ENCODE assay signal across 9 cellular contexts in genomic region chr2:174597347-174598047, GRCh38. TPM values are rescaled to one million over a fixed set of nuclear protein-coding genes. Genes with fewer than 3 reads are reported as not detected.
DNase-seq lines count a peak whose midpoint lies in the region; ATAC-seq, FAIRE-seq and TF ChIP-seq lines count a peak whose summit lies in the region.
"Had no signal": no experiment of that assay in that cellular context is flagged by ENCODE, and none has a peak within 500 bp of the region (broad histone marks: within the 10 kb centered on the region; RNA-seq: fewer than 3 reads in every experiment).

Gene WIPF1 (minus strand): TSS chr2:174597804. CDS start chr2:174585573, 12,231 bp downstream.

- POLR2A ChIA-PET in activated CD8-positive, alpha-beta memory T cell treated with anti-CD3 and anti-CD28 coated beads for 36 hours (lab: Charles Lee) = interaction anchor here (0.6 to 5.6 kb wide), 5 partner anchors 12 to 84 kb away, joined by 3 to 64 read pairs (median 6); no protein-coding TSS in a partner anchor
- POLR2A ChIA-PET in SK-N-SH (lab: Yijun Ruan, JAX) = no interaction called here

- H3K4me1 Mint-ChIP-seq in memory B cell = peaks cover 35% of the 10 kb centered on the region

- CTCF ChIA-PET in activated CD8-positive, alpha-beta memory T cell treated with anti-CD3 and anti-CD28 coated beads for 36 hours (lab: Charles Lee) = interaction anchor here (1.0 to 4.2 kb wide), 7 partner anchors 11 to 102 kb away, joined by 3 to 33 read pairs (median 5); no protein-coding TSS in a partner anchor
- CTCF ChIA-PET in SK-N-SH (lab: Yijun Ruan, JAX) = interaction anchor here (0.9 to 4.5 kb wide), 12 partner anchors 9 to 134 kb away, joined by 3 to 22 read pairs (median 4); no protein-coding TSS in a partner anchor

- peaks cover 30% of the 10 kb centered on the region for H3F3A ChIP-seq in SK-N-SH (replicated peaks; ENCODE audit: insufficient read depth)

- no peak for DNase-seq in activated CD8-positive, alpha-beta memory T cell treated with anti-CD3 and anti-CD28 coated beads, Interleukin-2, amount 50 U/mL, for 48 hours
- DNase-seq in SK-N-SH (no peak), breast epithelium (ENCODE audit: low spot score in 2 of 2) (no peak), memory B cell (ENCODE audit: low spot score in 2 of 2) (peak; percentile 45 to 67), urothelium cell line (ENCODE audit: low spot score) (peak; percentile 31), islet precursor cell (no peak)

- peak within 1 kb of the TSS; percentile 75 for H3K4me2 ChIP-seq in SK-N-SH

- peaks cover 39 to 46% of the 10 kb centered on the region in 2 experiments for H3K4me1 ChIP-seq in SK-N-SH (ENCODE audit: control insufficient read depth in 1 of 2, insufficient read depth in 2 of 2, low read depth in 1 of 2, low read length in 1 of 2)
- no peaks in the 10 kb centered on the region for H3K4me1 ChIP-seq in breast epithelium

- H3K27me3 ChIP-seq in SK-N-SH (ENCODE audit: insufficient read depth) (no peaks in the 10 kb centered on the region), breast epithelium (no peaks in the 10 kb centered on the region)

- peak; percentile 43 for ATAC-seq in HG03039 (IDR thresholded peaks at IDR 0.05; ENCODE audit: unreplicated experiment)
- peak; percentile 55 for ATAC-seq in memory B cell (ENCODE audit: low read depth)

- H3K9ac ChIP-seq in SK-N-SH = peak within 1 kb of the TSS; percentile 64; the same call in 1 of the 2 replicates

- H4K20me1 ChIP-seq in SK-N-SH (ENCODE audit: insufficient read depth) = no peaks in the 10 kb centered on the region

- TF ChIP-seq EP300 in SK-N-SH (IDR thresholded peaks at IDR 0.05; ENCODE audit: borderline replicate concordance in 1 of 2, low read depth in 1 of 2, low read length in 1 of 2) = peak; percentile 6 to 27; a peak in 1 of 4 replicates

- H3K4me3 Mint-ChIP-seq in memory B cell = peak within 1 kb of the TSS; percentile 91

- H3K9me2 ChIP-seq in SK-N-SH = no peaks in the 10 kb centered on the region

- TF ChIP-seq POLR2A in breast epithelium (IDR thresholded peaks at IDR 0.05) = no peak

- peaks cover 44% of the 10 kb centered on the region for H3K79me2 ChIP-seq in SK-N-SH (ENCODE audit: insufficient read depth)

- H3K27me3 Mint-ChIP-seq in memory B cell = no peaks in the 10 kb centered on the region

- peak within 1 kb of the TSS; percentile 74; the same call in 1 of the 2 replicates for H2AFZ ChIP-seq in SK-N-SH (ENCODE audit: low read depth)

- H3K4me3 ChIP-seq in SK-N-SH (ENCODE audit: low read depth in 2 of 2, low read length in 1 of 2) (peak within 1 kb of the TSS in 1 of 2 experiments; percentile 30; a peak in 2 of 4 replicates), breast epithelium (peak within 1 kb of the TSS; percentile 23 to 25 (median 24))

- peak within 1 kb of the TSS; percentile 98 for H3K27ac Mint-ChIP-seq in memory B cell

- no peak for TF ChIP-seq CTCF in SK-N-SH (IDR thresholded peaks at IDR 0.05)
- no peak for TF ChIP-seq CTCF in breast epithelium (IDR thresholded peaks at IDR 0.05)

- no peaks in the 10 kb centered on the region for H3K9me3 Mint-ChIP-seq in memory B cell

- TF ChIP-seq RAD21 in SK-N-SH (IDR thresholded peaks at IDR 0.05; ENCODE audit: low read length) = no peak

- peak within 1 kb of the TSS; percentile 95 to 96 for H3K27ac ChIP-seq in SK-N-SH (ENCODE audit: low read depth in 2 of 2, low read length in 1 of 2)
- H3K27ac ChIP-seq in breast epithelium = peak within 1 kb of the TSS; percentile 60 to 67
- H3K27ac ChIP-seq: C4-2B had no signal

- peaks cover 8% of the 10 kb centered on the region for H3K36me3 Mint-ChIP-seq in memory B cell

- 23% methylated on average over 6 of the region's 6 CpGs for WGBS in SK-N-SH (ENCODE audit: low lambda C conversion rate)

- H3K9me3 ChIP-seq in SK-N-SH (no peaks in the 10 kb centered on the region), breast epithelium (no peaks in the 10 kb centered on the region)

- H3K36me3 ChIP-seq in SK-N-SH (replicated peaks in 1 of 2; ENCODE audit: control insufficient read depth in 1 of 2, insufficient read depth in 2 of 2, low read length in 1 of 2) (peaks cover 0 to 4% of the 10 kb centered on the region in 2 experiments), breast epithelium (no peaks in the 10 kb centered on the region)

- no peak for FAIRE-seq in urothelium cell line (lab: Jason Lieb, UNC)

- intact Hi-C loops in breast epithelium (cut with DNase I; ENCODE audit: low total_unique reads) = no loop called here

TF ChIP-seq in SK-N-SH, 30 proteins besides CTCF, POLR2A, EP300 and RAD21:
- no peak for TF ChIP-seq ELF1 (IDR thresholded peaks at IDR 0.05)
- TF ChIP-seq IRF3 (IDR thresholded peaks at IDR 0.05; ENCODE audit: low read depth, low read length) = no peak
- TF ChIP-seq GATA2 (CRISPR knock-in tag; IDR thresholded peaks at IDR 0.05) = peak; percentile 23; the same call in 1 of the 2 replicates
- no peak for TF ChIP-seq MXI1 (IDR thresholded peaks at IDR 0.05; ENCODE audit: low read depth, low read length)
- TF ChIP-seq NFIC (IDR thresholded peaks at IDR 0.05; ENCODE audit: borderline replicate concordance) = peak; percentile 46; the same call in 1 of the 2 replicates
- TF ChIP-seq RFX5 (IDR thresholded peaks at IDR 0.05; ENCODE audit: low read length) = no peak
- TF ChIP-seq JUND (IDR thresholded peaks at IDR 0.05) = 0 out of 2 replicates have a peak, but pooled peaks have one; percentile 35
- TF ChIP-seq FOSL2 (IDR thresholded peaks at IDR 0.05; ENCODE audit: borderline replicate concordance, low read depth) = peak; percentile 23; the same call in 1 of the 2 replicates
- no peak for TF ChIP-seq REST (IDR thresholded peaks at IDR 0.05; ENCODE audit: low read depth, low read length)
- peak; percentile 9; the same call in 1 of the 2 replicates for TF ChIP-seq PBX3 (IDR thresholded peaks at IDR 0.05)
- TF ChIP-seq EZH2phosphoT487 (IDR thresholded peaks at IDR 0.05; ENCODE audit: borderline replicate concordance, low read depth) = no peak
- 0 out of 2 replicates have a peak, but pooled peaks have one; percentile 37 for TF ChIP-seq FOXM1 (IDR thresholded peaks at IDR 0.05; ENCODE audit: low read depth)
- no peak for TF ChIP-seq SIN3A (IDR thresholded peaks at IDR 0.05; ENCODE audit: borderline replicate concordance, low read depth, low read length)
- TF ChIP-seq FOXJ3 (CRISPR knock-in tag; IDR thresholded peaks at IDR 0.05) = no peak
- no peak for TF ChIP-seq GABPA (IDR thresholded peaks at IDR 0.05; ENCODE audit: low read depth)
- no peak for TF ChIP-seq MEF2A (IDR thresholded peaks at IDR 0.05; ENCODE audit: borderline replicate concordance, low read depth)
- peak; percentile 25; the same call in 1 of the 2 replicates for TF ChIP-seq TCF12 (IDR thresholded peaks at IDR 0.05)
- 0 out of 2 replicates have a peak, but pooled peaks have one; percentile 48 for TF ChIP-seq POLR2AphosphoS5 (IDR thresholded peaks at IDR 0.05; ENCODE audit: low read depth, low read length)
- TF ChIP-seq YY1 (IDR thresholded peaks at IDR 0.05; ENCODE audit: low read depth) = peak; percentile 81
TF ChIP-seq in SK-N-SH: peak in this region for 9.

RNA-seq across cellular contexts. Expression of gene WIPF1, which starts in this region (rescaled TPM):
- total RNA-seq in activated CD8-positive, alpha-beta memory T cell treated with anti-CD3 and anti-CD28 coated beads for 36 hours = 100 to 1,000 TPM; 346 to 350 TPM
- 48.2 and 56.7 TPM in 2 replicates for polyA plus RNA-seq in SK-N-SH (2012; rRNA removed)
- polyA plus RNA-seq in SK-N-SH (2012; cell fraction: cytosol; rRNA removed) = 40.5 and 46.7 TPM in 2 replicates
- 36.3 and 57.4 TPM in 2 replicates for polyA plus RNA-seq in SK-N-SH (2012; cell fraction: nucleus; rRNA removed)
- total RNA-seq in breast epithelium = 10 to 100 TPM; 17.6 to 43.2 (median 24.9) TPM

Comparison
In these comparisons a context has a peak if more than half of its experiments do, and no peak if none do; other contexts are left out.
1. RNA of gene WIPF1 (total RNA-seq): 346 to 350 TPM in activated CD8-positive, alpha-beta memory T cell treated with anti-CD3 and anti-CD28 coated beads for 36 hours; 17.6 to 43.2 TPM in breast epithelium; every median in the first group is over 4 times any median in the second.
2. DNase-seq: peak in memory B cell (2 of 2) and urothelium cell line (single experiment); none in activated CD8-positive, alpha-beta memory T cell treated with anti-CD3 and anti-CD28 coated beads, Interleukin-2, amount 50 U/mL, for 48 hours (single experiment), SK-N-SH (single experiment), breast epithelium (0 of 2) and islet precursor cell (single experiment).